In genomic region chr11:109426442-109426841, GRCh38 we compare ENCODE assay signal across 11 cellular contexts. TPM values are rescaled to one million over a fixed set of nuclear protein-coding genes. Genes with fewer than 3 reads are reported as not detected.
DNase-seq lines count a peak whose midpoint lies in the region; ATAC-seq and TF ChIP-seq lines count a peak whose summit lies in the region.
"Had no signal": no experiment of that assay in that cellular context is flagged by ENCODE, and none has a peak within 500 bp of the region (broad histone marks: within the 10 kb centered on the region; RNA-seq: fewer than 3 reads in every experiment).

No MANE protein-coding gene starts in this region.

- no peaks in the 10 kb centered on the region for H3K9me2 ChIP-seq in GM23338 (ENCODE audit: insufficient read depth)

- H3K79me2 ChIP-seq in GM23338 (replicated peaks; ENCODE audit: insufficient read depth), result no peaks in the 10 kb centered on the region

- H3K4me2 ChIP-seq in GM23338, result no peak overlapping the region

- H3K9me3 ChIP-seq in CD8-positive, alpha-beta T cell (ENCODE audit: low read length), result no peaks in the 10 kb centered on the region
- H3K9me3 ChIP-seq: thyroid gland had no signal

- peaks cover 31% of the 10 kb centered on the region for H3K27me3 Mint-ChIP-seq in GM23338 (ENCODE audit: insufficient read depth, low read depth, poor library complexity)
- peaks cover 19% of the 10 kb centered on the region for H3K27me3 Mint-ChIP-seq in CD8-positive, alpha-beta T cell (ENCODE audit: low read depth)

- no peak for TF ChIP-seq POLR2A in lower leg skin (IDR thresholded peaks at IDR 0.05)

- H3K4me3 Mint-ChIP-seq in GM23338, result no peak overlapping the region
- H3K4me3 Mint-ChIP-seq in CD8-positive, alpha-beta T cell, result no peak overlapping the region

- H3K36me3 Mint-ChIP-seq in GM23338 (ENCODE audit: low read depth), result no peaks in the 10 kb centered on the region
- no peaks in the 10 kb centered on the region for H3K36me3 Mint-ChIP-seq in CD8-positive, alpha-beta T cell

- DNase-seq in ELR (ENCODE audit: low read depth) (peak; percentile 52), GM23338 (ENCODE audit: low spot score) (peak; percentile 28), SHP77 (lab: John Stamatoyannopoulos, UW) (peak; percentile 2 to 28), kidney epithelial cell (ENCODE audit: low read depth) (no peak), lower leg skin (ENCODE audit: low spot score in 2 of 2) (no peak), HUDEP-2 (lab: John Stamatoyannopoulos, UW; ENCODE audit: unreplicated experiment in 76 of 76) (no peak)
- DNase-seq in CD8-positive, alpha-beta T cell, result no peak
- DNase-seq: RPMI8226; stimulated activated CD4-positive, alpha-beta T cell treated with anti-CD3 and anti-CD28 coated beads, Interleukin-2, amount 100 ng/mL, for 24 hours; thyroid gland had no signal

- H4K20me1 ChIP-seq in GM23338 (replicated peaks; ENCODE audit: insufficient read depth), result peaks cover 13% of the 10 kb centered on the region; the same call in 1 of the 2 replicates

- no peak overlapping the region for H2AFZ ChIP-seq in GM23338

- no peak for ATAC-seq in GM23338
- no peak for ATAC-seq in CD8-positive, alpha-beta T cell
- ATAC-seq: K562 had no signal

- POLR2A ChIA-PET in CD8-positive, alpha-beta T cell (lab: Charles Lee), result no interaction called here

- H3K27ac Mint-ChIP-seq in GM23338, result no peak overlapping the region
- H3K27ac Mint-ChIP-seq in CD8-positive, alpha-beta T cell, result no peak overlapping the region

- H3K27ac ChIP-seq in GM23338 (ENCODE audit: low read depth), result no peak overlapping the region
- no peak overlapping the region for H3K27ac ChIP-seq in CD8-positive, alpha-beta T cell (ENCODE audit: low read depth, low read length)
- H3K27ac ChIP-seq: thyroid gland had no signal

- H3K27me3 ChIP-seq in GM23338 (ENCODE audit: insufficient read depth), result peaks cover 36% of the 10 kb centered on the region
- H3K27me3 ChIP-seq in kidney epithelial cell (ENCODE audit: control insufficient read depth, insufficient read depth, low read length), result peaks cover 30% of the 10 kb centered on the region
- H3K27me3 ChIP-seq in CD8-positive, alpha-beta T cell (ENCODE audit: insufficient read depth, low read length), result no peaks in the 10 kb centered on the region
- H3K27me3 ChIP-seq: thyroid gland had no signal

- H3K4me3 ChIP-seq in GM23338, result no peak overlapping the region
- H3K4me3 ChIP-seq in kidney epithelial cell (ENCODE audit: low read depth, low read length), result no peak overlapping the region
- H3K4me3 ChIP-seq in lower leg skin (ENCODE audit: low read depth, poor library complexity, severe bottlenecking), result no peak overlapping the region
- no peak overlapping the region for H3K4me3 ChIP-seq in CD8-positive, alpha-beta T cell (ENCODE audit: low read depth, low read length)
- H3K4me3 ChIP-seq: K562, thyroid gland had no signal

- H3F3A ChIP-seq in GM23338 (replicated peaks; ENCODE audit: low read depth), result no peaks in the 10 kb centered on the region

- peaks cover 8% of the 10 kb centered on the region for H3K4me1 Mint-ChIP-seq in GM23338
- no peaks in the 10 kb centered on the region for H3K4me1 Mint-ChIP-seq in CD8-positive, alpha-beta T cell (ENCODE audit: low read depth)

- TF ChIP-seq CTCF in GM23338 (conservative IDR thresholded peaks at IDR 0.05; ENCODE audit: low read depth in 2 of 2) (peak in 1 of 2 experiments; percentile 46; a peak in 3 of 4 replicates), kidney epithelial cell (IDR thresholded peaks at IDR 0.05; ENCODE audit: insufficient read depth, low read length, poor library complexity, severe bottlenecking) (peak; percentile 18), lower leg skin (IDR thresholded peaks at IDR 0.05) (no peak)
- TF ChIP-seq CTCF in CD8-positive, alpha-beta T cell (IDR thresholded peaks at IDR 0.05), result no peak

- no peaks in the 10 kb centered on the region for H3K9me3 Mint-ChIP-seq in GM23338
- no peaks in the 10 kb centered on the region for H3K9me3 Mint-ChIP-seq in CD8-positive, alpha-beta T cell

- CTCF ChIA-PET in CD8-positive, alpha-beta T cell (lab: Charles Lee), result no interaction called here

- no peaks in the 10 kb centered on the region; the same call in 1 of the 2 replicates for H3K4me1 ChIP-seq in GM23338 (ENCODE audit: insufficient read depth)
- no peaks in the 10 kb centered on the region for H3K4me1 ChIP-seq in CD8-positive, alpha-beta T cell (ENCODE audit: insufficient read depth, low read length)
- H3K4me1 ChIP-seq: thyroid gland had no signal

- intact Hi-C loops in lower leg skin (cut with DNase I; ENCODE audit: low total_unique reads), result no loop called here
- intact Hi-C loops in CD8-positive, alpha-beta T cell (cut with DNase I, micrococcal nuclease), result no loop called here

- no peaks in the 10 kb centered on the region for H3K36me3 ChIP-seq in GM23338 (ENCODE audit: insufficient read depth)
- H3K36me3 ChIP-seq in kidney epithelial cell (ENCODE audit: control insufficient read depth, insufficient read depth, low read length), result no peaks in the 10 kb centered on the region
- H3K36me3 ChIP-seq in CD8-positive, alpha-beta T cell (ENCODE audit: insufficient read depth, low read length), result no peaks in the 10 kb centered on the region
- H3K36me3 ChIP-seq: thyroid gland had no signal

TF ChIP-seq in GM23338, 12 proteins besides CTCF, POLR2A, EP300 and RAD21 (continues in another document):
- TF ChIP-seq EZH2phosphoT487 (IDR thresholded peaks at IDR 0.05; ENCODE audit: unreplicated experiment), result no peak
- no peak for TF ChIP-seq ETS1 (IDR thresholded peaks at IDR 0.05)
- no peak for TF ChIP-seq ZNF462 (CRISPR knock-in tag; IDR thresholded peaks at IDR 0.05)

RNA-seq across cellular contexts. Expression of gene C11orf87, which starts 4.5 kb away (rescaled TPM):
- total RNA-seq in GM23338 (2014; rRNA removed; shearing (Covaris generic)), result 0.31 and 0.56 TPM in 2 replicates
- 0.40 and 0.50 TPM in 2 replicates for polyA plus RNA-seq in GM23338 (2016; fragmentation: Nextera tagmentation; extraction: Ambion mirVana)
- total RNA-seq in kidney epithelial cell, result not detected in 2 replicates
- total RNA-seq in lower leg skin, result under 1 TPM in 1 of 4 donors, not detected in 3; 0.03 TPM
- not detected for total RNA-seq in CD8-positive, alpha-beta T cell
- total RNA-seq: K562, thyroid gland had no signal
- polyA plus RNA-seq: K562 had no signal

Comparison
In these comparisons a context has a peak if more than half of its experiments do, and no peak if none do; other contexts are left out.
1. DNase-seq: peak in ELR (single experiment), GM23338 (single experiment) and SHP77 (2 of 2); none in kidney epithelial cell (single experiment), lower leg skin (0 of 2), CD8-positive, alpha-beta T cell (0 of 7) and HUDEP-2 (0 of 76).